20 cellular contexts compared by ENCODE assay signal in genomic region chr1:18280956-18281355, GRCh38.
DNase-seq lines count a peak whose midpoint lies in the region; ATAC-seq, FAIRE-seq and TF ChIP-seq lines count a peak whose summit lies in the region.
"Had no signal": no experiment of that assay in that cellular context is flagged by ENCODE, and none has a peak within 500 bp of the region (broad histone marks: within the 10 kb centered on the region; RNA-seq: fewer than 3 reads in every experiment).

No MANE protein-coding gene starts in this region.

- peak overlapping the region; percentile 47 for H3K4me3 Mint-ChIP-seq in nephron progenitor cell
- H3K4me3 Mint-ChIP-seq: B cell; CD14-positive monocyte; CD4-positive, alpha-beta T cell; CD8-positive, alpha-beta memory T cell had no signal

- FAIRE-seq in GM12878 (lab: Jason Lieb, UNC), result no peak
- FAIRE-seq: A204.1, D721Med, GM12892, H54 had no signal

- H3K27ac ChIP-seq in HEK293 (ENCODE audit: extremely low read depth, low read depth, low read length) (no peak overlapping the region), GM12878 (ENCODE audit: control insufficient read depth, insufficient read depth) (no peak overlapping the region)
- H3K27ac ChIP-seq: 22Rv1, BLaER1, GM23248 had no signal

- in situ Hi-C loops in GM12878 (cut with MboI), result no loop called here

- no peak for DNase-seq in GM12878 (ENCODE audit: low read depth, low spot score)
- DNase-seq in nephron progenitor cell, result no peak
- DNase-seq in NCI-H1417 treated with DMSO at 0.1 percent for 48 hours (lab: John Stamatoyannopoulos, UW), result no peak
- DNase-seq in Right ventricle myocardium inferior (ENCODE audit: missing footprints), result no peak
- DNase-seq: CD4-positive, alpha-beta T cell; CD8-positive, alpha-beta memory T cell; DMS 273 treated with DMSO at 0.1 percent for 48 hours; GF-D8; GM23248 had no signal

- BruUV-seq in GM12878 (replicated peaks; lab: Mats Ljungman, UMichigan), result no TSS peak

- TF ChIP-seq CTCF in HEK293 (tag by site-specific recombination; IDR thresholded peaks at IDR 0.05), result no peak
- no peak for TF ChIP-seq CTCF in GM12878 (IDR thresholded peaks at IDR 0.05 in 2 of 3, conservative IDR thresholded peaks at IDR 0.05 in 1 of 3; ENCODE audit: control insufficient read depth in 2 of 3, extremely low read depth in 1 of 3, insufficient read depth in 1 of 3, low read depth in 3 of 3, low read length in 3 of 3)
- TF ChIP-seq CTCF in nephron progenitor cell (IDR thresholded peaks at IDR 0.05), result no peak

- TF ChIP-seq EP300 in GM12878 (IDR thresholded peaks at IDR 0.05; ENCODE audit: borderline replicate concordance in 1 of 2, control insufficient read depth in 1 of 2, low read depth in 2 of 2, low read length in 2 of 2), result no peak

- H3K4me1 ChIP-seq in HEK293 (ENCODE audit: control insufficient read depth, insufficient read depth, low read length) (no peaks in the 10 kb centered on the region), GM12878 (ENCODE audit: control insufficient read depth, insufficient read depth, low read length) (peaks cover 35% of the 10 kb centered on the region)
- H3K4me1 ChIP-seq: HAP-1 had no signal

- H3K27ac Mint-ChIP-seq in nephron progenitor cell, result no peak overlapping the region
- H3K27ac Mint-ChIP-seq: B cell; CD14-positive monocyte; CD4-positive, alpha-beta T cell; CD8-positive, alpha-beta memory T cell had no signal

- TF ChIP-seq POLR2A in GM12878 (IDR thresholded peaks at IDR 0.05; ENCODE audit: low read depth, low read length), result no peak

- H3K36me3 ChIP-seq in HEK293 (ENCODE audit: control insufficient read depth in 2 of 2, insufficient read depth in 1 of 2, low read length in 2 of 2), result no peaks in the 10 kb centered on the region
- H3K36me3 ChIP-seq in GM12878 (ENCODE audit: control insufficient read depth in 2 of 2, insufficient read depth in 2 of 2, low read length in 1 of 2), result no peaks in the 10 kb centered on the region
- H3K36me3 ChIP-seq: BLaER1, HAP-1 had no signal

- H3K4me1 Mint-ChIP-seq in nephron progenitor cell, result peaks cover 83% of the 10 kb centered on the region
- H3K4me1 Mint-ChIP-seq: B cell; CD14-positive monocyte; CD8-positive, alpha-beta memory T cell had no signal

- RAD21 ChIA-PET in GM12878 (lab: Charles Lee; ENCODE audit: unreplicated experiment), result no interaction called here

- H3K9ac ChIP-seq in GM12878 (ENCODE audit: control insufficient read depth, insufficient read depth, low read length), result no peak overlapping the region
- H3K9ac ChIP-seq: BLaER1, GM23248 had no signal

- CTCF ChIA-PET in HEK293 (lab: Yijun Ruan, JAX), result interaction anchor here (0.7 to 1.6 kb wide), 2 partner anchors 19 to 41 kb away, joined by 3 read pairs; no protein-coding TSS in a partner anchor
- CTCF ChIA-PET in GM12878 (lab: Yijun Ruan, JAX), result interaction anchor here (1.3 to 3.9 kb wide), 2 partner anchors 18 to 34 kb away, joined by 4 to 17 read pairs; no protein-coding TSS in a partner anchor

- TF ChIP-seq RAD21 in GM12878 (IDR thresholded peaks at IDR 0.05; ENCODE audit: insufficient read depth, low read depth, low read length), result no peak

- WGBS in GM12878 (ENCODE audit: insufficient coverage, insufficient replicate concordance, low lambda C conversion rate, missing lambda C conversion rate), result 60% methylated on average over 5 of the region's 5 CpGs

- ATAC-seq in GM12878, result no peak
- no peak for ATAC-seq in GM19328 (IDR thresholded peaks at IDR 0.05; ENCODE audit: unreplicated experiment)
- ATAC-seq in Right ventricle myocardium inferior, result no peak

- H3K27me3 Mint-ChIP-seq in nephron progenitor cell (ENCODE audit: low read depth, poor library complexity), result peaks cover 23% of the 10 kb centered on the region

- H3K9me3 Mint-ChIP-seq in nephron progenitor cell, result no peaks in the 10 kb centered on the region
- H3K9me3 Mint-ChIP-seq: CD4-positive, alpha-beta T cell; CD8-positive, alpha-beta memory T cell had no signal

- no peaks in the 10 kb centered on the region for H3K27me3 ChIP-seq in GM12878 (replicated peaks in 1 of 2; ENCODE audit: control insufficient read depth in 2 of 2, insufficient read depth in 2 of 2, low read length in 1 of 2)
- H3K27me3 ChIP-seq: BLaER1 had no signal

- H3K79me2 ChIP-seq in GM12878 (ENCODE audit: control insufficient read depth, insufficient read depth, low read length), result no peaks in the 10 kb centered on the region

- H3K9me3 ChIP-seq in HEK293 (ENCODE audit: control insufficient read depth, insufficient read depth, low read depth, low read length) (no peaks in the 10 kb centered on the region), GM12878 (replicated peaks; ENCODE audit: control insufficient read depth, insufficient read depth, low read length) (no peaks in the 10 kb centered on the region)
- H3K9me3 ChIP-seq: BLaER1, HAP-1 had no signal

- H2AFZ ChIP-seq in GM12878 (ENCODE audit: control insufficient read depth, low read depth, low read length), result no peak overlapping the region
- H2AFZ ChIP-seq: GM23248 had no signal

- H3K4me3 ChIP-seq in HEK293 (ENCODE audit: low read depth, low read length) (no peak overlapping the region), GM12878 (no peak overlapping the region)
- H3K4me3 ChIP-seq: BLaER1, GM23248, HAP-1 had no signal

- POLR2A ChIA-PET in HEK293 (lab: Yijun Ruan, JAX), result no interaction called here
- POLR2A ChIA-PET in GM12878 (lab: Charles Lee), result interaction anchor here (1.3 kb wide), 1 partner anchor 10 kb away, joined by 5 read pairs; no protein-coding TSS in a partner anchor

- SMC1A ChIA-PET in GM12878 (lab: Charles Lee; ENCODE audit: uncharacterized antibody, unreplicated experiment), result no interaction called here

- H3K4me2 ChIP-seq in GM12878 (ENCODE audit: control insufficient read depth, insufficient read depth), result no peak overlapping the region
- H3K4me2 ChIP-seq: BLaER1 had no signal

- H3K36me3 Mint-ChIP-seq in nephron progenitor cell (ENCODE audit: low read depth), result no peaks in the 10 kb centered on the region
- H3K36me3 Mint-ChIP-seq: CD14-positive monocyte; CD8-positive, alpha-beta memory T cell had no signal

- intact Hi-C loops in GM12878 (cut with micrococcal nuclease; ENCODE audit: unreplicated experiment) (no loop called here), Right ventricle myocardium inferior (cut with DNase I) (no loop called here)

- no peaks in the 10 kb centered on the region for H4K20me1 ChIP-seq in GM12878 (ENCODE audit: control insufficient read depth, insufficient read depth)
- H4K20me1 ChIP-seq: BLaER1 had no signal

TF ChIP-seq in HEK293, 187 proteins besides CTCF, POLR2A, EP300 and RAD21:
- no peak for TF ChIP-seq ZNF433 (tag by site-specific recombination; IDR thresholded peaks at IDR 0.05; ENCODE audit: low read depth)
- no peak for TF ChIP-seq ZNF610 (tag by site-specific recombination; IDR thresholded peaks at IDR 0.05; ENCODE audit: borderline replicate concordance)
- peak; percentile 67; the same call in 1 of the 2 replicates for TF ChIP-seq ZNF24 (tag by site-specific recombination; IDR thresholded peaks at IDR 0.05)
- no peak for TF ChIP-seq ZNF221 (tag by site-specific recombination; IDR thresholded peaks at IDR 0.05; ENCODE audit: borderline replicate concordance)
- TF ChIP-seq ZFP3 (tag by site-specific recombination; IDR thresholded peaks at IDR 0.05; ENCODE audit: low read depth), result no peak
- TF ChIP-seq KLF17 (tag by site-specific recombination; IDR thresholded peaks at IDR 0.05), result no peak

TF ChIP-seq in GM12878, 131 proteins besides CTCF, POLR2A, EP300 and RAD21:
- TF ChIP-seq MYB (IDR thresholded peaks at IDR 0.05; ENCODE audit: borderline replicate concordance, low read depth, low read length) (no peak), BHLHE40 (IDR thresholded peaks at IDR 0.05; ENCODE audit: borderline replicate concordance in 1 of 2, low read depth in 2 of 2, low read length in 1 of 2) (no peak), ZNF24 (IDR thresholded peaks at IDR 0.05) (peak; percentile 96), SMAD1 (IDR thresholded peaks at IDR 0.05; ENCODE audit: low read depth, partially characterized antibody) (no peak), KAT2A (conservative IDR thresholded peaks at IDR 0.05; ENCODE audit: control insufficient read depth, low read depth, low read length) (no peak), FOS (IDR thresholded peaks at IDR 0.05; ENCODE audit: borderline replicate concordance, extremely low read depth, insufficient read length) (no peak), E2F8 (IDR thresholded peaks at IDR 0.05; ENCODE audit: low read depth, partially characterized antibody) (no peak)

Comparison
In these comparisons a context has a peak if more than half of its experiments do, and no peak if none do; other contexts are left out.
1. Of the 9 proteins assayed by ChIP-seq in both HEK293 and GM12878: peak only in HEK293: none; only in GM12878: none; in both: ZNF24; in neither: 8.